ENCODE assay signal across 9 cellular contexts in the genomic region with DNA sequence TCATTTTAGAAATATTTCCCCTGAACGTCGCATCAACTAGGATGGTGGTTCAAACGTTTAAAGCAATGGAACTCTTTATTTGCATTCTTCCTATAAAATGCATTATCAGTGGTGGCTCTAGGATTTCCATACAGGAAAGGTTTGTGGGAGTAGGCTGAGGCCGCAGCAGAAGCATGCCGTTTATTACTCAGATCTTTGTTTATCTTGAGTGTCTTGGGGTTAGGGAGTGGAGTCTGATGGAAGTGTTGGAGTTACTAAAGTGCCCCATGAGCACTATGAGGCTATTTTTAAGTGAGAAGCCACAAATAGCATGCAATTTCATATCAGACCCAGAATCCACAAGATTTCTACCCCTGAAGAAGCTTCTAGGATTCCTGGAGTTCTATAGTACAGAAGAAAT. TPM values are rescaled to one million over a fixed set of nuclear protein-coding genes. Genes with fewer than 3 reads are reported as not detected.
DNase-seq lines count a peak whose midpoint lies in the region; ATAC-seq and TF ChIP-seq lines count a peak whose summit lies in the region.
"Had no signal": no experiment of that assay in that cellular context is flagged by ENCODE, and none has a peak within 500 bp of the region (broad histone marks: within the 10 kb centered on the region; RNA-seq: fewer than 3 reads in every experiment).

No MANE protein-coding gene starts in this region.

- H3K27ac ChIP-seq in H9 (ENCODE audit: insufficient read length, low read depth, low read length) (no peak overlapping the region), heart right ventricle (peak overlapping the region; percentile 8 to 77 (median 56)), smooth muscle cell (ENCODE audit: low read depth) (peak overlapping the region; percentile 96)

- H3K23ac ChIP-seq in H9 (ENCODE audit: insufficient read length, low read depth, low read length), result no peak overlapping the region

- H4K8ac ChIP-seq in H9 (replicated peaks; ENCODE audit: insufficient read length, low read depth, low read length), result no peak overlapping the region

- no peak overlapping the region for H2BK15ac ChIP-seq in H9 (ENCODE audit: low read depth, low read length)

- H4K20me1 ChIP-seq in H9 (ENCODE audit: control insufficient read depth, insufficient read depth, insufficient read length) (no peaks in the 10 kb centered on the region), smooth muscle cell (ENCODE audit: low read depth) (no peaks in the 10 kb centered on the region)

- no peaks in the 10 kb centered on the region for H3K4me1 ChIP-seq in H9 (ENCODE audit: insufficient read depth, low read length)
- peaks cover 2 to 85% (median 60%) of the 10 kb centered on the region in 9 donors for H3K4me1 ChIP-seq in heart right ventricle
- H3K4me1 ChIP-seq in smooth muscle cell (ENCODE audit: low read depth), result peaks cover 60% of the 10 kb centered on the region

- H3K9me3 ChIP-seq in H9 (ENCODE audit: control insufficient read depth, low read depth, low read length), result no peaks in the 10 kb centered on the region
- no peaks in the 10 kb centered on the region for H3K9me3 ChIP-seq in heart right ventricle
- no peaks in the 10 kb centered on the region for H3K9me3 ChIP-seq in smooth muscle cell (replicated peaks; ENCODE audit: low read depth)

- no peak overlapping the region for H3T11ph ChIP-seq in H9 (ENCODE audit: low read length)

- no peak overlapping the region for H2AFZ ChIP-seq in H9 (ENCODE audit: low read length)
- H2AFZ ChIP-seq in smooth muscle cell (ENCODE audit: low read depth), result no peak overlapping the region

- H3K9me3 Mint-ChIP-seq in H9, result no peaks in the 10 kb centered on the region
- no peaks in the 10 kb centered on the region for H3K9me3 Mint-ChIP-seq in activated B cell treated with CpG ODN at 0.5 μM for 24 hours

- H3K79me2 ChIP-seq in H9 (ENCODE audit: insufficient read depth, low read length) (no peaks in the 10 kb centered on the region), smooth muscle cell (ENCODE audit: low read depth) (peaks cover 20% of the 10 kb centered on the region)

- H3K4me3 ChIP-seq in heart right ventricle (no peak overlapping the region), smooth muscle cell (peak overlapping the region; percentile 48)

- no peak overlapping the region for H3K56ac ChIP-seq in H9 (ENCODE audit: insufficient read length, low read depth, low read length)

- H3K4me2 ChIP-seq in H9 (ENCODE audit: insufficient read depth, insufficient read length, low read length) (no peak overlapping the region), smooth muscle cell (peak overlapping the region; percentile 85)

- H3F3A ChIP-seq in smooth muscle cell (ENCODE audit: low read depth), result peaks cover 24% of the 10 kb centered on the region

- no peak overlapping the region for H3K4ac ChIP-seq in H9 (ENCODE audit: low read depth, low read length)

- H3K4me1 Mint-ChIP-seq in H9, result peaks cover 16 to 17% of the 10 kb centered on the region in 2 experiments
- peaks cover 16% of the 10 kb centered on the region for H3K4me1 Mint-ChIP-seq in activated B cell treated with CpG ODN at 0.5 μM for 24 hours

- H3K18ac ChIP-seq in H9 (ENCODE audit: insufficient read length, low read depth, low read length), result no peak overlapping the region

- no peaks in the 10 kb centered on the region for H3K23me2 ChIP-seq in H9 (ENCODE audit: insufficient read length, low read depth, low read length, poor library complexity, severe bottlenecking)

- CTCF ChIA-PET in activated B cell treated with CpG ODN at 0.5 μM for 24 hours (lab: Charles Lee), result interaction anchor here (1.4 kb wide), 1 partner anchor 82 kb away, joined by 6 read pairs; no protein-coding TSS in a partner anchor

- H3K36me3 ChIP-seq in heart right ventricle (peaks cover 0 to 54% (median 2%) of the 10 kb centered on the region in 9 donors), smooth muscle cell (ENCODE audit: low read depth) (no peaks in the 10 kb centered on the region)

- no peak for TF ChIP-seq CTCF in H9 (conservative IDR thresholded peaks at IDR 0.05)
- TF ChIP-seq CTCF in activated B cell treated with CpG ODN at 0.5 μM for 24 hours (IDR thresholded peaks at IDR 0.05), result no peak
- no peak for TF ChIP-seq CTCF in heart right ventricle (IDR thresholded peaks at IDR 0.05)
- no peak for TF ChIP-seq CTCF in smooth muscle cell (IDR thresholded peaks at IDR 0.05; ENCODE audit: borderline replicate concordance, insufficient read depth, poor library complexity, severe bottlenecking)

- no peak overlapping the region for H2BK5ac ChIP-seq in H9 (ENCODE audit: insufficient read length, low read length)

- no CpG with 5 or more reads among the region's 5 CpGs for WGBS in H9 (ENCODE audit: extremely low coverage, insufficient read length, low lambda C conversion rate)
- 31 to 37% methylated on average over 5 of the region's 5 CpGs for WGBS in heart right ventricle, 2 donors
- 10% methylated on average over 5 of the region's 5 CpGs for WGBS in smooth muscle cell (ENCODE audit: low lambda C conversion rate)

- H3K27me3 ChIP-seq in H9 (ENCODE audit: insufficient read depth, low read length) (no peaks in the 10 kb centered on the region), heart right ventricle (no peaks in the 10 kb centered on the region), smooth muscle cell (ENCODE audit: low read depth) (no peaks in the 10 kb centered on the region)

- H2BK12ac ChIP-seq in H9 (ENCODE audit: insufficient read length, low read depth, low read length), result no peak overlapping the region

- H3K9ac ChIP-seq in H9 (ENCODE audit: extremely low read depth, insufficient read length, low read length), result no peak overlapping the region
- H3K9ac ChIP-seq in smooth muscle cell (ENCODE audit: low read depth), result peak overlapping the region; percentile 65

- H3K27me3 Mint-ChIP-seq in H9 (ENCODE audit: low read depth) (no peaks in the 10 kb centered on the region), activated B cell treated with CpG ODN at 0.5 μM for 24 hours (no peaks in the 10 kb centered on the region)

- peak overlapping the region; percentile 25 to 83 (median 68); a peak in 5 of 7 replicates for H3K27ac Mint-ChIP-seq in H9
- peak overlapping the region; percentile 63 for H3K27ac Mint-ChIP-seq in activated B cell treated with CpG ODN at 0.5 μM for 24 hours

- H2AK5ac ChIP-seq in H9 (ENCODE audit: insufficient read length, low read length), result no peak overlapping the region

- POLR2A ChIA-PET in activated B cell treated with CpG ODN at 0.5 μM for 24 hours (lab: Charles Lee), result interaction anchor here (1.5 kb wide), 1 partner anchor 26 kb away, joined by 5 read pairs; a partner anchor contains a TSS

- H4K91ac ChIP-seq in H9 (ENCODE audit: insufficient read length, low read depth, low read length), result no peak overlapping the region

- H3K4me3 Mint-ChIP-seq in H9 (no peak overlapping the region), activated B cell treated with CpG ODN at 0.5 μM for 24 hours (no peak overlapping the region)

- H3K14ac ChIP-seq in H9 (ENCODE audit: insufficient read depth, low read length), result no peak overlapping the region

- intact Hi-C loops in activated B cell treated with CpG ODN at 0.5 μM for 24 hours (cut with micrococcal nuclease), result loop anchor here (1.0 to 2.0 kb wide), 2 partner anchors 26 to 77 kb away; a partner anchor contains a TSS
- intact Hi-C loops in heart right ventricle (cut with DNase I), result loop anchor here in 3 of 10 donors (2.0 to 10.0 kb wide), 2 partner anchors 26 to 88 kb away; a partner anchor contains a TSS

- H3K36me3 Mint-ChIP-seq in H9 (ENCODE audit: insufficient read depth in 1 of 3, low read depth in 3 of 3) (no peaks in the 10 kb centered on the region), activated B cell treated with CpG ODN at 0.5 μM for 24 hours (ENCODE audit: low read depth) (peaks cover 47% of the 10 kb centered on the region)

- no peak overlapping the region for H2BK20ac ChIP-seq in H9 (ENCODE audit: low read depth, low read length, poor library complexity, severe bottlenecking)

- no peak overlapping the region for H2BK120ac ChIP-seq in H9 (ENCODE audit: low read depth, low read length, poor library complexity, severe bottlenecking)

- H3K79me1 ChIP-seq in H9 (ENCODE audit: insufficient read depth, low read depth, low read length, poor library complexity, severe bottlenecking), result no peaks in the 10 kb centered on the region

- DNase-seq in H9 (no peak), activated B cell treated with CpG ODN at 0.5 μM for 24 hours (no peak), heart right ventricle (no peak), smooth muscle cell (lab: John Stamatoyannopoulos, UW; ENCODE audit: unreplicated experiment) (no peak), COLO668 (lab: John Stamatoyannopoulos, UW; ENCODE audit: unreplicated experiment) (no peak), hypothalamus (lab: John Stamatoyannopoulos, UW) (no peak)
- DNase-seq: activated naive CD4-positive, alpha-beta T cell treated with Interleukin-2 at 50 U/mL for 16 hours had no signal

- no peak for ATAC-seq in activated B cell treated with CpG ODN at 0.5 μM for 24 hours (ENCODE audit: low read depth)
- ATAC-seq in heart right ventricle, result peak in 6 of 8 donors; percentile 31 to 41 (median 36)
- no peak for ATAC-seq in HG03520 (IDR thresholded peaks at IDR 0.05; ENCODE audit: unreplicated experiment)
- ATAC-seq in GM21390 (IDR thresholded peaks at IDR 0.05; ENCODE audit: unreplicated experiment), result no peak

- H4K5ac ChIP-seq in H9 (ENCODE audit: insufficient read length, low read depth, low read length), result no peak overlapping the region

RNA-seq across cellular contexts. Expression of a gene that starts 26.2 kb away (rescaled TPM):
- 3.3 and 5.8 TPM in 2 replicates for total RNA-seq in H9 (2021)
- 73.8 and 96.8 TPM in 2 replicates for total RNA-seq in activated B cell treated with CpG ODN at 0.5 μM for 24 hours
- 10 to 100 TPM; 18.9 to 36.4 (median 30.3) TPM for total RNA-seq in heart right ventricle
- 10 to 100 TPM in 1 of 2 donors, 1 to 10 TPM in 1; 8.7 to 98.1 TPM for polyA plus RNA-seq in heart right ventricle
- total RNA-seq in smooth muscle cell, result 45.0 and 45.1 TPM in 2 replicates
- 10.3 and 12.3 TPM in 2 replicates for polyA plus RNA-seq in smooth muscle cell

Comparison
In these comparisons a context has a peak if more than half of its experiments do, and no peak if none do; other contexts are left out.
1. ATAC-seq: peak in heart right ventricle (6 of 8); none in activated B cell treated with CpG ODN at 0.5 μM for 24 hours (single experiment), HG03520 (single experiment) and GM21390 (single experiment).